12 cellular contexts compared by ENCODE assay signal in the genomic region with DNA sequence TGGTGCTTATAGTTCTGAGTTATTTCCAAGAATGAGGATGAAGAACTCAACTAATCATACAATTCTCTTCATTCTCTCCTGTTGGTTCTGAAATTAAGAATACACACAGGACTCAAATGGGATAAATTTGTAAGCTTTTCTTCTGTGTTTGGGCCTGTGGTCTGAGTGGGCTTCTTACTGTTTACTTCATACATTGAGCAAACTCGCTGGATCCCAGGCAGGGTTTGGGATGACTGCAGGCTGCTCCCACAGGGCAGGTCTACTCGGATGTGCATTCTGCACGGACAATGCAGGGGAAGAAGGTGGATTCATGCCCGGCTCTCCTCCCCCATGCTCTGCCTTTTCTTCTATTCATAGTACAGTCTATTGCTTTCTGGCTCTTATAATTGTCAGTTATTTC.
"Had no signal": no experiment of that assay in that cellular context is flagged by ENCODE, and none has a peak within 500 bp of the region (broad histone marks: within the 10 kb centered on the region; RNA-seq: fewer than 3 reads in every experiment).

No MANE protein-coding gene starts in this region.

- DNase-seq: dermis blood vessel endothelial cell; effector CD4-positive, alpha-beta T cell; effector memory CD4-positive, alpha-beta T cell; foreskin keratinocyte; heart left ventricle; hypothalamus; left cardiac atrium; left lung; left ventricle myocardium superior; lower lobe of right lung; mesenchymal stem cell; midbrain had no signal
